In the genomic region with DNA sequence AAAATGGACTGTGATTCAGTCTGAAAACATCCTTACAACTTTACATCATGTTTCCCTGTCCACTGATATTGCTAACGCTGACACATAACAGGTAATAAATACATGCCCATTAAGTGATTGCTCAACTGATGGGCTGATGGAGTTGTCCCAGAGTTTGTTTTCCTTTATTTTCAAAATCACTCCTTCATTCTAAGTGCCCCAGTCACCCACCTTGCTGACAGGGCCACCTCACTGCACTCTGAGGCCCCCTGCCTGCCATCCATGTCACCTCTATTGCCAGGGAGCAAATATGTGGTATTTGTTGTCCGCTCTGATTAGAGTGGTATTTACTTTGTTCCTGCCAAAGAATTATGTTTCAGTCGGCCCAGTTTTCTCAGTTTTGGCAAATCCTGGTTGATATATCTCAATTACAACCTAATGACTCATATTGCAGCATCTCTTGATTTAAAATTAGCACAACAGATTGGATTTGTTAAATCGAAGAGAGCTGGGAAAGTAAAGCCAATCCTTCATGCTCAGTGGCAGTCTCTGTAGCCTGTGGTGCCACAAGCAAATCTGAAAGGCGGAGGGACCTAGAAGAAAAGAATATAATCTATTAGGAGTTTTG, we compare ENCODE assay signal across 10 cellular contexts.
DNase-seq lines count a peak whose midpoint lies in the region; ATAC-seq and TF ChIP-seq lines count a peak whose summit lies in the region.
"Had no signal": no experiment of that assay in that cellular context is flagged by ENCODE, and none has a peak within 500 bp of the region (broad histone marks: within the 10 kb centered on the region; RNA-seq: fewer than 3 reads in every experiment).

No MANE protein-coding gene starts in this region.

- no peak overlapping the region for H3K9ac ChIP-seq in Loucy (ENCODE audit: low read depth, low read length, poor library complexity, severe bottlenecking)

- ATAC-seq in GM21367 (IDR thresholded peaks at IDR 0.05; ENCODE audit: unreplicated experiment) (no peak), HG02798 (IDR thresholded peaks at IDR 0.05; ENCODE audit: poor library complexity, unreplicated experiment) (no peak)
- ATAC-seq: stimulated activated naive CD8-positive, alpha-beta T cell treated with anti-CD3 and anti-CD28 coated beads, Interleukin-15, Interleukin-2, amounts not matched to agents 100 U/mL and 50 U/mL, for 24 hours had no signal

- H2AFZ ChIP-seq in Loucy (ENCODE audit: low read length): no peak overlapping the region

- peaks cover 2% of the 10 kb centered on the region for H3K4me1 Mint-ChIP-seq in endothelial cell (ENCODE audit: unreplicated experiment)
- H3K4me1 Mint-ChIP-seq in mesothelial cell of epicardium: peaks cover 4% of the 10 kb centered on the region

- H3K79me2 ChIP-seq in Loucy (ENCODE audit: insufficient read depth, low read length): no peaks in the 10 kb centered on the region

- no peaks in the 10 kb centered on the region for H3K27me3 ChIP-seq in Loucy (ENCODE audit: insufficient read depth, low read length, poor library complexity, severe bottlenecking)

- DNase-seq in AG20443 (ENCODE audit: low spot score) (peak; percentile 65), endothelial cell (ENCODE audit: low spot score) (peak; percentile 7), mesothelial cell of epicardium (ENCODE audit: low spot score in 2 of 2, unreplicated experiment in 2 of 2) (no peak), NCI-H2029 treated with DMSO at 0.1 percent for 48 hours (lab: John Stamatoyannopoulos, UW) (no peak)
- DNase-seq in activated CD4-positive, CD25-positive, alpha-beta regulatory T cell treated with anti-CD3 and anti-CD28 coated beads, Interleukin-2, amount 50 U/mL, for 72 hours: no peak
- DNase-seq: effector CD8-positive, alpha-beta T cell; stimulated activated naive CD8-positive, alpha-beta T cell treated with anti-CD3 and anti-CD28 coated beads, Interleukin-15, Interleukin-2, amounts not matched to agents 100 U/mL and 50 U/mL, for 24 hours had no signal

- no peak overlapping the region for H3K4me3 ChIP-seq in Loucy (ENCODE audit: low read length, poor library complexity, severe bottlenecking)

- no peaks in the 10 kb centered on the region for H3K36me3 ChIP-seq in Loucy (ENCODE audit: insufficient read depth, low read length)

- no peaks in the 10 kb centered on the region for H3K36me3 Mint-ChIP-seq in endothelial cell (ENCODE audit: low read depth, unreplicated experiment)
- no peaks in the 10 kb centered on the region for H3K36me3 Mint-ChIP-seq in mesothelial cell of epicardium

- peak; percentile 52 for TF ChIP-seq CTCF in Loucy (conservative IDR thresholded peaks at IDR 0.05; ENCODE audit: low read length)
- no peak for TF ChIP-seq CTCF in endothelial cell (IDR thresholded peaks at IDR 0.05; ENCODE audit: unreplicated experiment)
- TF ChIP-seq CTCF in mesothelial cell of epicardium (IDR thresholded peaks at IDR 0.05; ENCODE audit: unreplicated experiment): peak; percentile 15

- no peak overlapping the region for H3K27ac Mint-ChIP-seq in endothelial cell (ENCODE audit: unreplicated experiment)
- H3K27ac Mint-ChIP-seq in mesothelial cell of epicardium: no peak overlapping the region

- H3K4me3 Mint-ChIP-seq in endothelial cell (ENCODE audit: unreplicated experiment): no peak overlapping the region
- no peak overlapping the region for H3K4me3 Mint-ChIP-seq in mesothelial cell of epicardium

- H3K4me1 ChIP-seq in Loucy (ENCODE audit: insufficient read depth, low read length, poor library complexity, severe bottlenecking): no peaks in the 10 kb centered on the region

- no peak overlapping the region for H3K4me2 ChIP-seq in Loucy (ENCODE audit: low read depth, low read length, poor library complexity, severe bottlenecking)

- H3K9me2 ChIP-seq in Loucy (replicated peaks; ENCODE audit: low read depth, low read length): no peaks in the 10 kb centered on the region

- H3F3A ChIP-seq in Loucy (ENCODE audit: low read depth): no peaks in the 10 kb centered on the region

- no peaks in the 10 kb centered on the region for H4K20me1 ChIP-seq in Loucy (ENCODE audit: insufficient read depth, low read length, poor library complexity, severe bottlenecking)

- H3K9me3 ChIP-seq in Loucy (ENCODE audit: insufficient read depth, low read depth, low read length): no peaks in the 10 kb centered on the region

- H3K9me3 Mint-ChIP-seq in endothelial cell (ENCODE audit: unreplicated experiment): no peaks in the 10 kb centered on the region
- peaks cover 14% of the 10 kb centered on the region for H3K9me3 Mint-ChIP-seq in mesothelial cell of epicardium

- H3K27me3 Mint-ChIP-seq in endothelial cell (ENCODE audit: unreplicated experiment): peaks cover 5% of the 10 kb centered on the region
- H3K27me3 Mint-ChIP-seq in mesothelial cell of epicardium (ENCODE audit: low read depth): peaks cover 9% of the 10 kb centered on the region

Comparison
In these comparisons a context has a peak if more than half of its experiments do, and no peak if none do; other contexts are left out.
1. DNase-seq: peak in AG20443 (single experiment) and endothelial cell (single experiment); none in mesothelial cell of epicardium (0 of 2), NCI-H2029 treated with DMSO at 0.1 percent for 48 hours (single experiment) and activated CD4-positive, CD25-positive, alpha-beta regulatory T cell treated with anti-CD3 and anti-CD28 coated beads, Interleukin-2, amount 50 U/mL, for 72 hours (single experiment).